28 cellular contexts compared by ENCODE assay signal in genomic region chr2:180180511-180180910, GRCh38.
"Had no signal": no experiment of that assay in that cellular context is flagged by ENCODE, and none has a peak within 500 bp of the region (broad histone marks: within the 10 kb centered on the region; RNA-seq: fewer than 3 reads in every experiment).

No MANE protein-coding gene starts in this region.

- H3K27ac Mint-ChIP-seq: mesothelial cell of epicardium; naive B cell; natural killer cell; nephron progenitor cell; neural progenitor cell; stimulated activated effector memory CD8-positive, alpha-beta T cell treated with anti-CD3 and anti-CD28 coated beads, Interleukin-12 subunit alpha, Interleukin-12 subunit beta, amount 100 ng/mL, for 72 hours; stimulated activated naive CD8-positive, alpha-beta T cell treated with anti-CD3 and anti-CD28 coated beads, Interleukin-15, Interleukin-2, amounts not matched to agents 100 ng/mL and 50 ng/mL, for 24 hours had no signal

- H3K79me2 ChIP-seq: hepatocyte had no signal

- H3K4me1 ChIP-seq: left ventricle myocardium inferior, neural progenitor cell, prostate gland, suprapubic skin, tibial artery, upper lobe of right lung had no signal

- H3K9ac ChIP-seq: neural progenitor cell had no signal

- H3K36me3 Mint-ChIP-seq: mesothelial cell of epicardium; naive B cell; natural killer cell; neural progenitor cell; stimulated activated effector memory CD8-positive, alpha-beta T cell treated with anti-CD3 and anti-CD28 coated beads, Interleukin-12 subunit alpha, Interleukin-12 subunit beta, amount 100 ng/mL, for 72 hours had no signal

- H3K27me3 Mint-ChIP-seq: naive B cell; stimulated activated naive CD8-positive, alpha-beta T cell treated with anti-CD3 and anti-CD28 coated beads, Interleukin-15, Interleukin-2, amounts not matched to agents 100 ng/mL and 50 ng/mL, for 24 hours had no signal

- DNase-seq: islet precursor cell; left ventricle myocardium inferior; mesendoderm; naive B cell; natural killer cell; nephron progenitor cell; ovary; retina; right cardiac atrium; stimulated activated CD4-positive, alpha-beta T cell treated with anti-CD3 and anti-CD28 coated beads, Interleukin-12 subunit alpha, Interleukin-12 subunit beta, amount 100 ng/mL, for 4 hours; stimulated activated CD4-positive, alpha-beta T cell treated with anti-CD3 and anti-CD28 coated beads, Interleukin-15, amount 100 ng/mL, for 24 hours; stimulated activated CD4-positive, alpha-beta T cell treated with anti-CD3 and anti-CD28 coated beads, Interleukin-2, amount 100 ng/mL, for 24 hours; stimulated activated CD4-positive, alpha-beta T cell treated with anti-CD3 and anti-CD28 coated beads, Interleukin-4, amount 100 ng/mL, for 24 hours; stimulated activated naive CD4-positive, alpha-beta T cell; tibial artery; trophoblast cell; upper lobe of right lung had no signal

- H3K4me1 Mint-ChIP-seq: mesothelial cell of epicardium; naive B cell; natural killer cell; nephron progenitor cell; stimulated activated effector memory CD8-positive, alpha-beta T cell treated with anti-CD3 and anti-CD28 coated beads, Interleukin-12 subunit alpha, Interleukin-12 subunit beta, amount 100 ng/mL, for 72 hours had no signal

- H3K4me3 ChIP-seq: hepatocyte, left ventricle myocardium inferior, lung, neural progenitor cell, ovary, prostate gland, skin epidermis, suprapubic skin, thoracic aorta, tibial artery, upper lobe of right lung had no signal

- H3K9me3 Mint-ChIP-seq: mesothelial cell of epicardium; naive B cell; nephron progenitor cell; neural progenitor cell; stimulated activated effector memory CD8-positive, alpha-beta T cell treated with anti-CD3 and anti-CD28 coated beads, Interleukin-12 subunit alpha, Interleukin-12 subunit beta, amount 100 ng/mL, for 72 hours; stimulated activated naive CD8-positive, alpha-beta T cell treated with anti-CD3 and anti-CD28 coated beads, Interleukin-15, Interleukin-2, amounts not matched to agents 100 ng/mL and 50 ng/mL, for 24 hours had no signal

- ATAC-seq: natural killer cell; right cardiac atrium; sciatic nerve; stimulated activated effector memory CD8-positive, alpha-beta T cell treated with anti-CD3 and anti-CD28 coated beads, Interleukin-12 subunit alpha, Interleukin-12 subunit beta, amount 100 ng/mL, for 72 hours; upper lobe of right lung had no signal

- H3K4me2 ChIP-seq: hepatocyte, neural progenitor cell had no signal

- H3K36me3 ChIP-seq: left ventricle myocardium inferior, neural progenitor cell, ovary, prostate gland, suprapubic skin, thoracic aorta, tibial artery, upper lobe of right lung had no signal

- H3K9me3 ChIP-seq: left ventricle myocardium inferior, ovary, prostate gland, suprapubic skin, thoracic aorta, tibial artery, upper lobe of right lung had no signal

- H3K27ac ChIP-seq: hepatocyte, left ventricle myocardium inferior, neural progenitor cell, ovary, prostate gland, skin epidermis, suprapubic skin, thoracic aorta, tibial artery, upper lobe of right lung had no signal

- H2AFZ ChIP-seq: hepatocyte, neural progenitor cell had no signal

- H3K4me3 Mint-ChIP-seq: mesothelial cell of epicardium; naive B cell; natural killer cell; nephron progenitor cell; neural progenitor cell; stimulated activated effector memory CD8-positive, alpha-beta T cell treated with anti-CD3 and anti-CD28 coated beads, Interleukin-12 subunit alpha, Interleukin-12 subunit beta, amount 100 ng/mL, for 72 hours; stimulated activated naive CD8-positive, alpha-beta T cell treated with anti-CD3 and anti-CD28 coated beads, Interleukin-15, Interleukin-2, amounts not matched to agents 100 ng/mL and 50 ng/mL, for 24 hours had no signal

- H3K27me3 ChIP-seq: hepatocyte, neural progenitor cell, ovary, suprapubic skin, tibial artery, upper lobe of right lung had no signal
